8 cellular contexts compared by ENCODE assay signal in the genomic region with DNA sequence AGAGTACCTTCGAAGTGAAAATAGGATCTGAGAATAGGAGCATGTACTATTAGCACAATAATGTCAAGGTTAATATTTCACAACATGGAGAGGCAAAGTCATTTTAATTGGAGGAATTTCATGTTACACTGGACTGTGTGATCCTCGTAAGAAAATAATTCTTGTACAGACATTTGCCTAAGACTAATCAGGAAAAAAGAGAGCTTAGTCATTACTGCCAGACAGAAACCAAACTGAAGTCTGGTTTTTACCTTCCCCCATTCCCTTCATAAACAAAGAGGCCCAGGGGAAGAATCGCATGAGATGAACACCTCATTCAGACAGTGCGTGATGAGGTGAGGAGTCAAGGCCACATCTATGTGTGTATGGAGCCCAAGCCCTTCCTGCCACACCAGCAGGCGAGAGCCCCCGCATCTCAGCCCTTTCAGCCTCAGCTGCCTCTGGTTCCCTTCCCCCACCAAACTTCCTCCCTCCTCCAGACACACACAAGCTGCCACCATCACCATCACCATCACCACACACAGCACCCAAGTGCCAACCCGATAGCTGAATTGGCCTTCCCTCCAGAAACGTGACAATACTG.
DNase-seq lines count a peak whose midpoint lies in the region; ATAC-seq and TF ChIP-seq lines count a peak whose summit lies in the region.

No MANE protein-coding gene starts in this region.

- POLR2A ChIA-PET in RWPE1 (lab: Yijun Ruan, JAX; ENCODE audit: low non-redundant PET) = interaction anchor here (0.9 to 1.3 kb wide), 2 partner anchors 17 to 137 kb away, joined by 3 to 8 read pairs; no protein-coding TSS in a partner anchor

- CTCF ChIA-PET in RWPE1 (lab: Yijun Ruan, JAX) = interaction anchor here (0.6 kb wide), 1 partner anchor 49 kb away, joined by 3 read pairs; no protein-coding TSS in a partner anchor

- H3K4me3 ChIP-seq in fibroblast of mammary gland (ENCODE audit: control insufficient read depth, low read depth, low read length) = no peak overlapping the region

- TF ChIP-seq CTCF in RWPE1 (conservative IDR thresholded peaks at IDR 0.05; ENCODE audit: low read depth) (no peak), fibroblast of mammary gland (conservative IDR thresholded peaks at IDR 0.05; ENCODE audit: control insufficient read depth, insufficient read depth, low read depth, low read length) (no peak)

- ATAC-seq in Right ventricle myocardium inferior (peak; percentile 3), GM19328 (IDR thresholded peaks at IDR 0.05; ENCODE audit: unreplicated experiment) (no peak)

- DNase-seq in Right ventricle myocardium inferior (ENCODE audit: missing footprints) = no peak
- DNase-seq in cardiac septum (ENCODE audit: low spot score) = no peak
- DNase-seq in RWPE1 (ENCODE audit: low spot score) = peak; percentile 68
- peak; percentile 91 for DNase-seq in fibroblast of mammary gland (ENCODE audit: low read depth)
- peak; percentile 97 for DNase-seq in renal cortical epithelial cell (ENCODE audit: low read depth)
- no peak for DNase-seq in RPMI8226
- DNase-seq in T1000 (lab: John Stamatoyannopoulos, UW) = no peak

- H3K27ac ChIP-seq in RWPE1 = peak overlapping the region; percentile 98

- intact Hi-C loops in Right ventricle myocardium inferior (cut with DNase I) (loop anchor here (1.0 kb wide), 1 partner anchor 72 kb away; no protein-coding TSS in a partner anchor), cardiac septum (cut with DNase I) (loop anchor here (2.0 to 10.0 kb wide), 2 partner anchors 73 to 199 kb away; no protein-coding TSS in a partner anchor)

Comparison
In these comparisons a context has a peak if more than half of its experiments do, and no peak if none do; other contexts are left out.
1. DNase-seq: peak in RWPE1 (single experiment), fibroblast of mammary gland (single experiment) and renal cortical epithelial cell (single experiment); none in Right ventricle myocardium inferior (single experiment), cardiac septum (single experiment), RPMI8226 (single experiment) and T1000 (single experiment).